In the genomic region with DNA sequence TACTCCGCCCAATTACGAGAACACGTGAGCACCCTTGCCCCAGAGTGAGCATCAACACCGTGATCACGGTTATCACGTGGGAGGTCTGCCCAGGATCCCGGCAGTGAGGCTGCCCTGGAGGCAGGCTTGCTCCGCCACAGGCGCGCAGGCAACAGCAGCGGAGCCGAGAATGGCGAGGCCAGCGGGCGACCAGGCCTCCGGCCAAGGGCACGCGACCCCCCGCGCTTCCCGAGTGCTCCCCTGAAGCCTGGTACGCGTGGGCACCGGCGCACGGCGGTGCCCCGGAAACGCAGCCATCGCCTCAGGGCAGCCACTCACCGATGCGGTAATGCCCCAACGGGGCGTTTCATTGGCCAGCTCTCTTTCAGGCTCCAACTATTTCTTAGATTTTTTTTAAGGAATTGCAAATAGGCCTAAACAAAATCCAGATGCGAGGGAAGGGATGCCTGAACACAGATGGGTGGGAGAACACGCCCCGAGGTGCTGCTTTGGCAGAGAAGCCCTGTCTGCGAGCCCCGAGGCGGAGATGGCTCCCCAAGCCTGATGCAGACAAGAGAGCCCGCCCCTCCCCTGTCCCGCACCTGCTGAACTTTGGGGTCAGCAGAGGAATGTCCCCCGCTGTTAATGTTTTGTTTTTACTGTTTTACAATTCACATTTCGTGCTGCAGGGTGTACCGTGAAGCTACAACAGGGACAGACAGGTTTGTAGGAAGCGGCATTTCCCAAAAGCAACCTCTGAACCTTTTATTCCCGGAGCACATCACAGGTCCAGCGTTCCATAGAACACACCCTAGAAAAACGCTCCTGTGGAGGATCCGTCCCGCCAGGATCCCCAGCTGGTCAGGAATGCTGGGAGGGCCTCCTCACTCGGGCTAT, we compare ENCODE assay signal across 8 cellular contexts.
DNase-seq lines count a peak whose midpoint lies in the region; ATAC-seq and TF ChIP-seq lines count a peak whose summit lies in the region.

No MANE protein-coding gene starts in this region.

- no peak overlapping the region for H3K27ac ChIP-seq in A673 (ENCODE audit: low read depth, low read length, poor library complexity, severe bottlenecking)

- no peaks in the 10 kb centered on the region for H3K9me3 ChIP-seq in T-helper 17 cell (ENCODE audit: control insufficient read depth, low read length, poor library complexity, severe bottlenecking)
- H3K9me3 ChIP-seq in A673 (ENCODE audit: low read depth, low read length, poor library complexity, severe bottlenecking): no peaks in the 10 kb centered on the region

- no peak overlapping the region for H3K4me3 Mint-ChIP-seq in T-helper 17 cell
- peak overlapping the region in 7 of 8 donors; percentile 50 to 91 (median 71) for H3K4me3 Mint-ChIP-seq in naive B cell

- CTCF ChIA-PET in A673 (lab: Charles Lee): no interaction called here

- no peak for TF ChIP-seq CTCF in A673 (conservative IDR thresholded peaks at IDR 0.05; ENCODE audit: low read depth, low read length)

- H3K4me1 Mint-ChIP-seq in T-helper 17 cell: peaks cover 22% of the 10 kb centered on the region
- peaks cover 0 to 6% (median 5%) of the 10 kb centered on the region in 3 donors for H3K4me1 Mint-ChIP-seq in naive B cell

- H3K4me1 ChIP-seq in A673 (ENCODE audit: insufficient read depth, low read length, poor library complexity, severe bottlenecking): no peaks in the 10 kb centered on the region

- H3K36me3 Mint-ChIP-seq in T-helper 17 cell (ENCODE audit: low read depth) (peaks cover 5% of the 10 kb centered on the region), naive B cell (peaks cover 0 to 9% of the 10 kb centered on the region in 2 donors)

- H3K27me3 Mint-ChIP-seq in T-helper 17 cell (no peaks in the 10 kb centered on the region), naive B cell (no peaks in the 10 kb centered on the region)

- H3K27ac Mint-ChIP-seq in T-helper 17 cell (no peak overlapping the region), naive B cell (no peak overlapping the region)

- ATAC-seq in T-helper 17 cell (peak; percentile 51), naive B cell (ENCODE audit: low read depth in 2 of 2) (peak; percentile 54 to 80), GM21737 (IDR thresholded peaks at IDR 0.05; ENCODE audit: unreplicated experiment) (no peak), HG03196 (IDR thresholded peaks at IDR 0.05; ENCODE audit: unreplicated experiment) (no peak), GM18870 (IDR thresholded peaks at IDR 0.05; ENCODE audit: unreplicated experiment) (no peak)

- intact Hi-C loops in A673 (cut with micrococcal nuclease; ENCODE audit: unreplicated experiment): no loop called here

- BruUV-seq in A673 (replicated peaks; lab: Mats Ljungman, UMichigan): no TSS peak

- H3K36me3 ChIP-seq in A673 (ENCODE audit: insufficient read depth, low read length, poor library complexity, severe bottlenecking): no peaks in the 10 kb centered on the region

- no peak overlapping the region for H3K4me3 ChIP-seq in A673 (ENCODE audit: low read depth, low read length, poor library complexity, severe bottlenecking)

- no peaks in the 10 kb centered on the region for H3K27me3 ChIP-seq in A673 (replicated peaks; ENCODE audit: insufficient read depth, low read depth, low read length, poor library complexity)

- peaks cover 0 to 1% (median 0%) of the 10 kb centered on the region in 7 donors for H3K9me3 Mint-ChIP-seq in naive B cell

- POLR2A ChIA-PET in A673 (lab: Charles Lee; ENCODE audit: low non-redundant PET): no interaction called here

- DNase-seq in GM04504 (ENCODE audit: low read depth) (peak; percentile 38), T-helper 17 cell (no peak), fibroblast of peridontal ligament (ENCODE audit: extremely low read depth) (peak; percentile 62), naive B cell (no peak), A673 (ENCODE audit: low spot score) (no peak)

Comparison
In these comparisons a context has a peak if more than half of its experiments do, and no peak if none do; other contexts are left out.
1. DNase-seq: peak in GM04504 (single experiment) and fibroblast of peridontal ligament (single experiment); none in T-helper 17 cell (0 of 3), naive B cell (single experiment) and A673 (single experiment).
2. ATAC-seq: peak in T-helper 17 cell (single experiment) and naive B cell (2 of 2); none in GM21737 (single experiment), HG03196 (single experiment) and GM18870 (single experiment).